In the genomic region with DNA sequence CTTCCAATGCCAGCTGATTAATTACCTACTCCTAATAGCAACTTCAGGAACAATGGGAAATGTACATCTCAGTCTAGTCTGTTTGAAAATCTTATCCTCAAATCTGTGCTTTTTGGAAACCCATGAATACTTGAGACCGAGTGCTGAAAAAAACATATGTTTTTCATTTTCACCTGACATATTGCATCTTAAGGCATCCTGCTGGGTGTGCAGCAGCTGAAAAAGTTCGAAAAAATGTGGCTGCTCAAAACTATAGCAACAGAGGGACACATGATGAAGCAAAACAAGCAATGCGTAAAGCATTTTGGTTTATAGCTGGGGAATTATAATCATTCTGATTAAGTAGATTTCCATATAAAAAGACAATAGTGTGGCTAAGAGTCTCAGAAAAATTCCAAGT, we compare ENCODE assay signal across 18 cellular contexts.
DNase-seq lines count a peak whose midpoint lies in the region; ATAC-seq and TF ChIP-seq lines count a peak whose summit lies in the region.
"Had no signal": no experiment of that assay in that cellular context is flagged by ENCODE, and none has a peak within 500 bp of the region (broad histone marks: within the 10 kb centered on the region; RNA-seq: fewer than 3 reads in every experiment).

No MANE protein-coding gene starts in this region.

- no peaks in the 10 kb centered on the region for H3K36me3 Mint-ChIP-seq in activated T-helper 1 cell treated with anti-CD3 and anti-CD28 coated beads, Interleukin-12 subunit alpha, Interleukin-12 subunit beta, Interleukin-2, Interleukin-4 antibody, amounts not matched to agents 30 ng/mL and 10 ng/mL and 1 ng/mL, durations not matched to agents 14 hours and 24 hours and 36 hours (ENCODE audit: low read depth)

- DNase-seq in AG10803 (ENCODE audit: low read depth): peak; percentile 64
- DNase-seq in IMR-90: peak; percentile 8
- peak; percentile 90 for DNase-seq in dedifferentiated amniotic fluid mesenchymal stem cell (ENCODE audit: extremely low spot score)
- DNase-seq in osteoblast (ENCODE audit: insufficient read length, low spot score, missing footprints): no peak
- DNase-seq in activated T-helper 1 cell treated with anti-CD3 and anti-CD28 coated beads, Interleukin-12 subunit alpha, Interleukin-12 subunit beta, Interleukin-2, Interleukin-4 antibody, amounts not matched to agents 30 ng/mL and 10 ng/mL and 1 ng/mL, durations not matched to agents 14 hours and 24 hours and 36 hours (ENCODE audit: low spot score): no peak
- DNase-seq in esophagus muscularis mucosa (ENCODE audit: extremely low spot score): no peak
- no peak for DNase-seq in GM19238 (ENCODE audit: insufficient read length, low spot score)
- DNase-seq in NCI-H146 treated with DMSO at 0.1 percent for 48 hours (lab: John Stamatoyannopoulos, UW; ENCODE audit: unreplicated experiment): no peak
- DNase-seq: AML-193; COR-L47; DMS153; EL; H7; NCI-H1105 treated with DMSO at 0.1 percent for 48 hours; NCI-H187 treated with DMSO at 0.1 percent for 48 hours; NCI-H446 treated with DMSO at 0.1 percent for 48 hours; NK-92 treated with Interleukin-12 subunit alpha and Interleukin-12 subunit beta, amount 100 ng/mL, for 24 hours had no signal

- no peak overlapping the region for H2AK9ac ChIP-seq in IMR-90 (replicated peaks; ENCODE audit: low read depth, low read length, poor library complexity)

- H3K27ac ChIP-seq in IMR-90 (ENCODE audit: insufficient read depth, low read length): no peak overlapping the region
- peak overlapping the region; percentile 37 for H3K27ac ChIP-seq in osteoblast (ENCODE audit: low read depth, low read length)
- H3K27ac ChIP-seq in esophagus muscularis mucosa (replicated peaks in 1 of 4): no peak overlapping the region
- H3K27ac ChIP-seq: RWPE1 had no signal

- H3K14ac ChIP-seq in IMR-90 (replicated peaks; ENCODE audit: low read depth, low read length): no peak overlapping the region

- H2BK5ac ChIP-seq in IMR-90 (ENCODE audit: low read depth, low read length, poor library complexity, severe bottlenecking): no peak overlapping the region

- dilution Hi-C loops in IMR-90 (cut with HindIII; ENCODE audit: low sequenced_read_pairs, unreplicated experiment): no loop called here

- TF ChIP-seq EP300 in esophagus muscularis mucosa (IDR thresholded peaks at IDR 0.05): no peak

- intact Hi-C loops in IMR-90 (cut with micrococcal nuclease) (no loop called here), esophagus muscularis mucosa (cut with DNase I) (loop anchor here (5.0 kb wide), 1 partner anchor 52 kb away; no protein-coding TSS in a partner anchor)
- intact Hi-C loops in activated T-helper 1 cell treated with anti-CD3 and anti-CD28 coated beads, Interleukin-12 subunit alpha, Interleukin-12 subunit beta, Interleukin-2, Interleukin-4 antibody, amounts not matched to agents 30 ng/mL and 10 ng/mL and 1 ng/mL, durations not matched to agents 14 hours and 24 hours and 36 hours (cut with micrococcal nuclease): loop anchor here (1.0 kb wide), 1 partner anchor 241 kb away; no protein-coding TSS in a partner anchor

- POLR2A ChIA-PET in IMR-90 (lab: Charles Lee; ENCODE audit: unreplicated experiment): no interaction called here

- H2BK15ac ChIP-seq in IMR-90 (ENCODE audit: low read depth, low read length): no peak overlapping the region

- no TSS peak for BruUV-seq in IMR-90 (replicated peaks; lab: Mats Ljungman, UMichigan)

- H3K4me3 Mint-ChIP-seq in activated T-helper 1 cell treated with anti-CD3 and anti-CD28 coated beads, Interleukin-12 subunit alpha, Interleukin-12 subunit beta, Interleukin-2, Interleukin-4 antibody, amounts not matched to agents 30 ng/mL and 10 ng/mL and 1 ng/mL, durations not matched to agents 14 hours and 24 hours and 36 hours: no peak overlapping the region

- H3K4me3 ChIP-seq in AG10803 (ENCODE audit: low read length): no peak overlapping the region
- no peak overlapping the region for H3K4me3 ChIP-seq in IMR-90 (ENCODE audit: insufficient read depth, low read depth, low read length)
- no peak overlapping the region for H3K4me3 ChIP-seq in osteoblast (ENCODE audit: insufficient read depth, low read length)
- no peak overlapping the region for H3K4me3 ChIP-seq in esophagus muscularis mucosa

- no peak overlapping the region for H3K4ac ChIP-seq in IMR-90 (ENCODE audit: low read depth, low read length)

- no peak overlapping the region for H4K5ac ChIP-seq in IMR-90 (ENCODE audit: low read depth, low read length)

- no peaks in the 10 kb centered on the region for H4K20me1 ChIP-seq in IMR-90 (ENCODE audit: insufficient read depth, low read length)
- no peaks in the 10 kb centered on the region for H4K20me1 ChIP-seq in osteoblast (ENCODE audit: insufficient read depth, low read length)

- TF ChIP-seq RAD21 in IMR-90 (IDR thresholded peaks at IDR 0.05; ENCODE audit: low read length): no peak

- H3K36me3 ChIP-seq in IMR-90 (ENCODE audit: control insufficient read depth, insufficient read depth, low read length) (no peaks in the 10 kb centered on the region), osteoblast (ENCODE audit: insufficient read depth, low read length) (no peaks in the 10 kb centered on the region), esophagus muscularis mucosa (no peaks in the 10 kb centered on the region)

- H3K79me2 ChIP-seq in osteoblast (ENCODE audit: insufficient read depth, low read length): no peaks in the 10 kb centered on the region

- no peak overlapping the region for H3K23ac ChIP-seq in IMR-90 (ENCODE audit: low read depth, low read length)

- H3K4me2 ChIP-seq in IMR-90 (ENCODE audit: low read depth, low read length) (no peak overlapping the region), osteoblast (ENCODE audit: insufficient read depth, low read length) (no peak overlapping the region)

- in situ Hi-C loops in IMR-90 (cut with MboI; ENCODE audit: low sequenced_read_pairs): no loop called here

- no peaks in the 10 kb centered on the region for H3K9me3 ChIP-seq in IMR-90 (ENCODE audit: control insufficient read depth, insufficient read depth, low read length)
- no peaks in the 10 kb centered on the region for H3K9me3 ChIP-seq in osteoblast (ENCODE audit: low read depth, low read length)
- no peaks in the 10 kb centered on the region for H3K9me3 ChIP-seq in esophagus muscularis mucosa

- no peaks in the 10 kb centered on the region for H3K79me1 ChIP-seq in IMR-90 (ENCODE audit: low read depth in 1 of 2, low read length in 2 of 2)

- no peak for TF ChIP-seq CTCF in AG10803 (conservative IDR thresholded peaks at IDR 0.05; ENCODE audit: low read length)
- no peak for TF ChIP-seq CTCF in IMR-90 (conservative IDR thresholded peaks at IDR 0.05; ENCODE audit: low read depth, low read length)
- TF ChIP-seq CTCF in osteoblast (IDR thresholded peaks at IDR 0.05; ENCODE audit: extremely low read depth, low read depth, low read length): no peak
- TF ChIP-seq CTCF in esophagus muscularis mucosa (IDR thresholded peaks at IDR 0.05): no peak

- peaks cover 8% of the 10 kb centered on the region for H3K27me3 Mint-ChIP-seq in activated T-helper 1 cell treated with anti-CD3 and anti-CD28 coated beads, Interleukin-12 subunit alpha, Interleukin-12 subunit beta, Interleukin-2, Interleukin-4 antibody, amounts not matched to agents 30 ng/mL and 10 ng/mL and 1 ng/mL, durations not matched to agents 14 hours and 24 hours and 36 hours (ENCODE audit: insufficient read depth)

- ATAC-seq in IMR-90 (ENCODE audit: low read depth): no peak

- CTCF ChIA-PET in IMR-90 (lab: Yijun Ruan, JAX): no interaction called here

- H3K9me1 ChIP-seq in IMR-90 (ENCODE audit: insufficient read depth, low read length): no peaks in the 10 kb centered on the region

- no peak overlapping the region for H3K18ac ChIP-seq in IMR-90 (ENCODE audit: low read depth, low read length)

- H3K27me3 ChIP-seq in IMR-90 (ENCODE audit: control insufficient read depth, insufficient read depth, low read length) (no peaks in the 10 kb centered on the region), osteoblast (ENCODE audit: insufficient read depth, low read length) (no peaks in the 10 kb centered on the region), esophagus muscularis mucosa (no peaks in the 10 kb centered on the region)

- no peak overlapping the region for H3K56ac ChIP-seq in IMR-90 (ENCODE audit: extremely low read depth, insufficient read depth, low read length)

- H4K91ac ChIP-seq in IMR-90 (ENCODE audit: insufficient read depth, low read depth, low read length): no peak overlapping the region

- no peaks in the 10 kb centered on the region for H3K4me1 Mint-ChIP-seq in activated T-helper 1 cell treated with anti-CD3 and anti-CD28 coated beads, Interleukin-12 subunit alpha, Interleukin-12 subunit beta, Interleukin-2, Interleukin-4 antibody, amounts not matched to agents 30 ng/mL and 10 ng/mL and 1 ng/mL, durations not matched to agents 14 hours and 24 hours and 36 hours (ENCODE audit: low read depth)

- no peaks in the 10 kb centered on the region for H3K9me3 Mint-ChIP-seq in activated T-helper 1 cell treated with anti-CD3 and anti-CD28 coated beads, Interleukin-12 subunit alpha, Interleukin-12 subunit beta, Interleukin-2, Interleukin-4 antibody, amounts not matched to agents 30 ng/mL and 10 ng/mL and 1 ng/mL, durations not matched to agents 14 hours and 24 hours and 36 hours

- no CpG with 5 or more reads among the region's 3 CpGs for WGBS in IMR-90 (ENCODE audit: extremely low coverage in 2 of 2, insufficient read length in 1 of 2), 2 experiments
- WGBS in esophagus muscularis mucosa: 84% methylated on average over 3 of the region's 3 CpGs

- H2BK120ac ChIP-seq in IMR-90 (ENCODE audit: low read depth, low read length): no peak overlapping the region

- no peak overlapping the region for H4K8ac ChIP-seq in IMR-90 (ENCODE audit: low read depth in 2 of 2, low read length in 2 of 2)

- H2AK5ac ChIP-seq in IMR-90 (ENCODE audit: low read depth, low read length): no peak overlapping the region

- no peak overlapping the region for H2AFZ ChIP-seq in IMR-90 (replicated peaks; ENCODE audit: low read length, poor library complexity)
- H2AFZ ChIP-seq in osteoblast (ENCODE audit: low read length): no peak overlapping the region

- H3K9ac ChIP-seq in IMR-90 (ENCODE audit: low read depth, low read length): no peak overlapping the region

- H3K4me1 ChIP-seq in IMR-90 (ENCODE audit: control insufficient read depth, insufficient read depth, low read length) (peaks cover 4% of the 10 kb centered on the region), osteoblast (ENCODE audit: insufficient read depth, low read length) (peaks cover 43% of the 10 kb centered on the region), esophagus muscularis mucosa (peaks cover 27 to 40% (median 34%) of the 10 kb centered on the region in 4 donors)

- no peak for TF ChIP-seq POLR2A in IMR-90 (IDR thresholded peaks at IDR 0.05; ENCODE audit: low read depth, low read length)
- no peak for TF ChIP-seq POLR2A in esophagus muscularis mucosa (IDR thresholded peaks at IDR 0.05; ENCODE audit: low read depth)

- no peak overlapping the region for H2BK20ac ChIP-seq in IMR-90 (ENCODE audit: low read depth, low read length)

- no peak overlapping the region for H3K27ac Mint-ChIP-seq in activated T-helper 1 cell treated with anti-CD3 and anti-CD28 coated beads, Interleukin-12 subunit alpha, Interleukin-12 subunit beta, Interleukin-2, Interleukin-4 antibody, amounts not matched to agents 30 ng/mL and 10 ng/mL and 1 ng/mL, durations not matched to agents 14 hours and 24 hours and 36 hours

TF ChIP-seq in IMR-90, 13 proteins besides CTCF, POLR2A, EP300 and RAD21 (continues in another document):
- TF ChIP-seq CHD1 (IDR thresholded peaks at IDR 0.05; ENCODE audit: low read depth, low read length) (no peak), MAFK (IDR thresholded peaks at IDR 0.05; ENCODE audit: low read depth, low read length) (no peak)

Comparison
In these comparisons a context has a peak if more than half of its experiments do, and no peak if none do; other contexts are left out.
1. DNase-seq: peak in AG10803 (single experiment), IMR-90 (single experiment) and dedifferentiated amniotic fluid mesenchymal stem cell (single experiment); none in osteoblast (single experiment), activated T-helper 1 cell treated with anti-CD3 and anti-CD28 coated beads, Interleukin-12 subunit alpha, Interleukin-12 subunit beta, Interleukin-2, Interleukin-4 antibody, amounts not matched to agents 30 ng/mL and 10 ng/mL and 1 ng/mL, durations not matched to agents 14 hours and 24 hours and 36 hours (single experiment), esophagus muscularis mucosa (single experiment), GM19238 (single experiment) and NCI-H146 treated with DMSO at 0.1 percent for 48 hours (single experiment).